Comparison of ENCODE assay signal across 9 cellular contexts in genomic region chr6:159886270-159886669, GRCh38. TPM values are rescaled to one million over a fixed set of nuclear protein-coding genes. Genes with fewer than 3 reads are reported as not detected.
"Had no signal": no experiment of that assay in that cellular context is flagged by ENCODE, and none has a peak within 500 bp of the region (broad histone marks: within the 10 kb centered on the region; RNA-seq: fewer than 3 reads in every experiment).

No MANE protein-coding gene starts in this region.

- ATAC-seq: GM12878 had no signal

- H3K4me3 ChIP-seq: GM12878 had no signal

- DNase-seq: GDM1, GF-D8 had no signal

- FAIRE-seq: G401.6, GM12878, GM12891, GM12892, GM18507, GM19239 had no signal

RNA-seq across cellular contexts. Expression of gene MAS1, which starts 4.5 kb away (rescaled TPM):
- total RNA-seq: G401 had no signal
